Comparison of ENCODE assay signal across 2 cellular contexts in genomic region chr1:9703165-9703509, GRCh38.
TF ChIP-seq lines count a peak whose summit lies in the region.

No MANE protein-coding gene starts in this region.

TF ChIP-seq in HepG2, 621 proteins besides CTCF, POLR2A, EP300 and RAD21:
- 0 out of 2 replicates have a peak, but pooled peaks have one; percentile 3 for TF ChIP-seq ZNF329 (CRISPR knock-in tag; IDR thresholded peaks at IDR 0.05; ENCODE audit: low read depth)
- TF ChIP-seq SYNCRIP (IDR thresholded peaks at IDR 0.05; ENCODE audit: insufficient read depth, low read depth, low read length): no peak
TF ChIP-seq in HepG2: peak in this region for 1.

TF ChIP-seq in GM12878, 131 proteins besides CTCF, POLR2A, EP300 and RAD21:
- TF ChIP-seq ZBTB33 (IDR thresholded peaks at IDR 0.05) (no peak), RBBP5 (conservative IDR thresholded peaks at IDR 0.05) (no peak), KLF5 (IDR thresholded peaks at IDR 0.05; ENCODE audit: partially characterized antibody) (no peak), MTA3 (IDR thresholded peaks at IDR 0.05; ENCODE audit: borderline replicate concordance, low read length) (no peak), MEF2A (IDR thresholded peaks at IDR 0.05; ENCODE audit: insufficient read depth, low read depth, low read length) (no peak), IRF5 (IDR thresholded peaks at IDR 0.05; ENCODE audit: borderline replicate concordance) (no peak)
